In the genomic region with DNA sequence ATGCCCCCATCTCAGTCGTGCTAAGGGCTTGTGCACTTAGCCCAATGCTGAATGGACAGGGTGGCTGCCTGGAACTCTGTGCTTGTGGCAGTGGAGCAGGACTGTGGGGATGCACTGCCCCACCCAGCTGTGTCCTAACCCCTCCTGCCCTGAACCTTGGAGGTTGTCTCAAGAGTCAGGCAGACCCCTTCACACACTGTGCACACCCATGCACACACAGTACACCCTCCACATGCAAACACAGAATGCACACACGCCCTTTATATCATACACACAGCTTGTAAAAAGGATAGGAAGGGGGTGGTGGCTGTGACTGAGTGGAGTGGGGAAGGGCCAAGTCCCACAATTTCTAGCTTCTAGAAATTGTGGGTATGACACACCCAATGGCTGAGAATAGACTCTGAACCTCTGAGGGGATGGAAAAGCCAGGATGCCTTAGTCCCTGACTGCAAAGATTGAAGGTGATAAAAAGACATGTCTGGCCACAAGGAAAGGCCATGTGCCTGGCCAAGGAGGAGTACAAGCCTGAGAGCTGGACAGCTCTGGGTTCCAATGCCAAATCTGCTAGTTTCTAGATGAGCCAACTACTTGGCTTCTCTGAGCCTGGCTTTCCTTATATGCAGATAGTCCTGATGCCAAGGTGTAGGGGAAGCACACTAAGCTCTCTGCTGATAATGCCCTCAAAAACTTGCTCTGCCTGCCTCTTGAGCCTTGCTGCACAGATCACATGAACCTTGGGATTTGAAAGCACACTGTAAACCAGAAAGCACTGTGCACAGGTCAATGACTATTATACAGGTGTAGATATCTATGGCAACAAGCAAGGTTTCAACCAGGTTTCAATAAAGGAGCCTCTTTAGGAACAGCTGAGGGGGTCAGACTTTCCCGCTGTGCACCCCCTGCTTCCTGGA, we compare ENCODE assay signal across 12 cellular contexts. TPM values are rescaled to one million over a fixed set of nuclear protein-coding genes. Genes with fewer than 3 reads are reported as not detected.
DNase-seq lines count a peak whose midpoint lies in the region; ATAC-seq, FAIRE-seq and TF ChIP-seq lines count a peak whose summit lies in the region.
"Had no signal": no experiment of that assay in that cellular context is flagged by ENCODE, and none has a peak within 500 bp of the region (broad histone marks: within the 10 kb centered on the region; RNA-seq: fewer than 3 reads in every experiment).

No MANE protein-coding gene starts in this region.

- TF ChIP-seq CTCF in A549 (IDR thresholded peaks at IDR 0.05) = no peak
- no peak for TF ChIP-seq CTCF in nephron (IDR thresholded peaks at IDR 0.05; ENCODE audit: unreplicated experiment in 3 of 3)
- no peak for TF ChIP-seq CTCF in uterus (IDR thresholded peaks at IDR 0.05)

- FAIRE-seq in A549 (lab: Jason Lieb, UNC) = no peak

- H3K36me3 ChIP-seq in endocrine pancreas (ENCODE audit: control insufficient read depth, insufficient read depth, low read length) (peaks cover 5% of the 10 kb centered on the region), uterus (no peaks in the 10 kb centered on the region)
- H3K36me3 ChIP-seq: adrenal gland had no signal

- H3K27ac ChIP-seq in A549 = peak overlapping the region; percentile 78 to 91
- no peak overlapping the region for H3K27ac ChIP-seq in uterus
- H3K27ac ChIP-seq: adrenal gland had no signal

- no peak for TF ChIP-seq RAD21 in A549 (conservative IDR thresholded peaks at IDR 0.05 in 1 of 2, IDR thresholded peaks at IDR 0.05 in 1 of 2)

- H3K4me1 Mint-ChIP-seq in nephron (peaks cover 19% of the 10 kb centered on the region), immature natural killer cell (no peaks in the 10 kb centered on the region)

- no peak for TF ChIP-seq EP300 in A549 (IDR thresholded peaks at IDR 0.05)

- POLR2A ChIA-PET in A549 (lab: Yijun Ruan, JAX) = interaction anchor here (0.7 to 4.8 kb wide), 11 partner anchors 8 to 118 kb away, joined by 3 to 75 read pairs (median 6); partner anchors contain the start of genes KRT18 and KRT8

- H3K27ac Mint-ChIP-seq in nephron (peak overlapping the region in 2 of 3 experiments; percentile 48 to 72), immature natural killer cell (no peak overlapping the region)
- H3K27ac Mint-ChIP-seq: dendritic cell treated with granulocyte-macrophage colony-stimulating factor and Interleukin-4, amounts not matched to agents 40 ng/mL and 50 ng/mL, for 4 days had no signal

- H3K9me3 ChIP-seq in A549 (no peaks in the 10 kb centered on the region), endocrine pancreas (ENCODE audit: control insufficient read depth, low read length) (no peaks in the 10 kb centered on the region), uterus (no peaks in the 10 kb centered on the region)
- H3K9me3 ChIP-seq: adrenal gland had no signal

- peak; percentile 2; the same call in 1 of the 2 replicates for TF ChIP-seq POLR2A in A549 (IDR thresholded peaks at IDR 0.05; ENCODE audit: low read length)
- TF ChIP-seq POLR2A in uterus (IDR thresholded peaks at IDR 0.05) = no peak

- H3K4me3 Mint-ChIP-seq in nephron = no peak overlapping the region
- no peak overlapping the region for H3K4me3 Mint-ChIP-seq in immature natural killer cell
- H3K4me3 Mint-ChIP-seq: dendritic cell treated with granulocyte-macrophage colony-stimulating factor and Interleukin-4, amounts not matched to agents 40 ng/mL and 50 ng/mL, for 4 days had no signal

- H3K4me3 ChIP-seq in A549 (peak overlapping the region; percentile 7; the same call in 1 of the 3 replicates), endocrine pancreas (ENCODE audit: control insufficient read depth, insufficient read depth, low read length) (no peak overlapping the region), uterus (no peak overlapping the region)
- H3K4me3 ChIP-seq: adrenal gland had no signal

- H3K36me3 Mint-ChIP-seq in nephron (ENCODE audit: low read depth) (peaks cover 21% of the 10 kb centered on the region), immature natural killer cell (no peaks in the 10 kb centered on the region)

- no peak for DNase-seq in A549 (ENCODE audit: low read depth in 1 of 2, low spot score in 1 of 2)
- peak; percentile 76 for DNase-seq in HT-29 (ENCODE audit: low spot score)
- no peak for DNase-seq in uterus
- no peak for DNase-seq in central memory CD4-positive, alpha-beta T cell
- DNase-seq in OCI-M2 (lab: John Stamatoyannopoulos, UW; ENCODE audit: unreplicated experiment) = no peak
- no peak for DNase-seq in immature natural killer cell
- DNase-seq: adrenal gland had no signal

- peak overlapping the region; percentile 11 for H3K9ac ChIP-seq in endocrine pancreas (ENCODE audit: control insufficient read depth, insufficient read depth, low read length)

- intact Hi-C loops in uterus (cut with DNase I; ENCODE audit: low total_unique reads) = no loop called here

- H3K4me1 ChIP-seq in A549 (peaks cover 71% of the 10 kb centered on the region), endocrine pancreas (ENCODE audit: control insufficient read depth, insufficient read depth, low read length) (no peaks in the 10 kb centered on the region), uterus (no peaks in the 10 kb centered on the region)
- H3K4me1 ChIP-seq: adrenal gland had no signal

- CTCF ChIA-PET in A549 (lab: Yijun Ruan, JAX) = interaction anchor here (0.7 to 20.5 kb wide), 18 partner anchors 10 to 97 kb away, joined by 3 to 440 read pairs (median 4); partner anchors contain the start of genes KRT18 and KRT8

- H3K9me3 Mint-ChIP-seq in nephron = no peaks in the 10 kb centered on the region
- no peaks in the 10 kb centered on the region for H3K9me3 Mint-ChIP-seq in immature natural killer cell
- H3K9me3 Mint-ChIP-seq: dendritic cell treated with granulocyte-macrophage colony-stimulating factor and Interleukin-4, amounts not matched to agents 40 ng/mL and 50 ng/mL, for 4 days had no signal

- H3K27me3 ChIP-seq in endocrine pancreas (ENCODE audit: control insufficient read depth, insufficient read depth, low read length) (no peaks in the 10 kb centered on the region), uterus (no peaks in the 10 kb centered on the region)
- H3K27me3 ChIP-seq: adrenal gland had no signal

- H3K4me2 ChIP-seq in A549 = peak overlapping the region; percentile 93

- no peaks in the 10 kb centered on the region for H3K27me3 Mint-ChIP-seq in nephron (ENCODE audit: low read depth)
- H3K27me3 Mint-ChIP-seq in immature natural killer cell (ENCODE audit: low read depth in 3 of 3) = peaks cover 0 to 9% (median 2%) of the 10 kb centered on the region in 3 donors

- 24% methylated on average over 3 of the region's 3 CpGs for WGBS in A549 (ENCODE audit: missing lambda C conversion rate)

- ATAC-seq in A549 = peak; percentile 41 to 58; a peak in 5 of 6 replicates

TF ChIP-seq in A549, 52 proteins besides CTCF, POLR2A, EP300 and RAD21 (continues in another document):
- TF ChIP-seq KDM1A (IDR thresholded peaks at IDR 0.05; ENCODE audit: low read depth) (no peak), MYC (IDR thresholded peaks at IDR 0.05; ENCODE audit: borderline replicate concordance, low read length) (no peak), TFCP2L1 (CRISPR knock-in tag; IDR thresholded peaks at IDR 0.05) (peak; percentile 15; the same call in 1 of the 2 replicates), NR3C1 (IDR thresholded peaks at IDR 0.05) (no peak), EHF (CRISPR knock-in tag; IDR thresholded peaks at IDR 0.05) (no peak), CHD2 (IDR thresholded peaks at IDR 0.05; ENCODE audit: low read length, partially characterized antibody) (no peak), JUN (IDR thresholded peaks at IDR 0.05) (peak; percentile 44 to 72; a peak in 4 of 5 replicates), ZSCAN20 (CRISPR knock-in tag; IDR thresholded peaks at IDR 0.05) (no peak), ESRRA (IDR thresholded peaks at IDR 0.05; ENCODE audit: borderline replicate concordance, low read length) (no peak), HOXB5 (CRISPR knock-in tag; IDR thresholded peaks at IDR 0.05) (no peak)
- TF ChIP-seq, protein P1, sequence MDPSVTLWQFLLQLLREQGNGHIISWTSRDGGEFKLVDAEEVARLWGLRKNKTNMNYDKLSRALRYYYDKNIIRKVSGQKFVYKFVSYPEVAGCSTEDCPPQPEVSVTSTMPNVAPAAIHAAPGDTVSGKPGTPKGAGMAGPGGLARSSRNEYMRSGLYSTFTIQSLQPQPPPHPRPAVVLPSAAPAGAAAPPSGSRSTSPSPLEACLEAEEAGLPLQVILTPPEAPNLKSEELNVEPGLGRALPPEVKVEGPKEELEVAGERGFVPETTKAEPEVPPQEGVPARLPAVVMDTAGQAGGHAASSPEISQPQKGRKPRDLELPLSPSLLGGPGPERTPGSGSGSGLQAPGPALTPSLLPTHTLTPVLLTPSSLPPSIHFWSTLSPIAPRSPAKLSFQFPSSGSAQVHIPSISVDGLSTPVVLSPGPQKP (IDR thresholded peaks at IDR 0.05; ENCODE audit: low read depth, low read length) = no peak

RNA-seq across cellular contexts. Expression of gene KRT8, which starts 8.4 kb away (rescaled TPM):
- polyA plus RNA-seq in A549 (2011; rRNA removed) (1,385 and 2,250 TPM in 2 replicates), A549 (2017; fragmentation: RNase III; extraction: RNeasy Plus Mini Kit Qiagen cat#74134 plus additional on column Dnase treatment) (3,173 to 3,781 TPM (median 3,633 TPM) in 3 replicates), immature natural killer cell (not detected)
- 2,547 and 2,774 TPM in 2 replicates for polyA plus RNA-seq in A549 (2012; cell fraction: cytosol; rRNA removed)
- 3,370 and 4,681 TPM in 2 replicates for polyA plus RNA-seq in A549 (2012; cell fraction: nucleus; rRNA removed)
- polyA minus RNA-seq in A549 (2011; rRNA and poly(A)+ RNA removed) = 2,077 and 2,477 TPM in 2 replicates
- total RNA-seq in HT-29 (2014; rRNA removed; shearing (Covaris generic)) = 5,686 and 5,723 TPM in 2 replicates
- 10 to 100 TPM in 3 of 4 donors, 1 to 10 TPM in 1; 9.1 to 46.2 (median 36.5) TPM for total RNA-seq in uterus
- total RNA-seq: SK-MEL-5 had no signal

RNA-seq across cellular contexts. Expression of gene KRT78, which starts 47.7 kb away (rescaled TPM):
- polyA plus RNA-seq in A549 (2011; rRNA removed) (0.09 TPM in 1 of 2 replicates, not detected in the other), A549 (2017; fragmentation: RNase III; extraction: RNeasy Plus Mini Kit Qiagen cat#74134 plus additional on column Dnase treatment) (0.12 TPM in 2 of 3 replicates, not detected in the other), immature natural killer cell (under 1 TPM in 1 of 3 donors, not detected in 2; 0.28 TPM)
- 0.03 TPM in 2 replicates for polyA plus RNA-seq in A549 (2012; cell fraction: cytosol; rRNA removed)
- polyA plus RNA-seq in A549 (2012; cell fraction: nucleus; rRNA removed) = 0.20 and 0.29 TPM in 2 replicates
- 0.17 TPM in 1 of 2 replicates, not detected in the other for polyA minus RNA-seq in A549 (2011; rRNA and poly(A)+ RNA removed)
- not detected in 2 replicates for total RNA-seq in HT-29 (2014; rRNA removed; shearing (Covaris generic))
- total RNA-seq in uterus = not detected
- total RNA-seq: adrenal gland had no signal
- polyA plus RNA-seq: neural cell had no signal

RNA-seq across cellular contexts. Expression of gene KRT18, which starts 52.5 kb away (rescaled TPM):
- 2,476 and 2,635 TPM in 2 replicates for polyA plus RNA-seq in A549 (2011; rRNA removed)
- 2,127 and 2,527 TPM in 2 replicates for polyA plus RNA-seq in A549 (2012; cell fraction: cytosol; rRNA removed)
- 3,075 and 3,600 TPM in 2 replicates for polyA plus RNA-seq in A549 (2012; cell fraction: nucleus; rRNA removed)
- 2,534 to 2,941 TPM (median 2,752 TPM) in 3 replicates for polyA plus RNA-seq in A549 (2017; fragmentation: RNase III; extraction: RNeasy Plus Mini Kit Qiagen cat#74134 plus additional on column Dnase treatment)
- 2,971 and 3,475 TPM in 2 replicates for polyA minus RNA-seq in A549 (2011; rRNA and poly(A)+ RNA removed)
- 9,796 and 10,041 TPM in 2 replicates for total RNA-seq in HT-29 (2014; rRNA removed; shearing (Covaris generic))
- total RNA-seq in uterus = 10 to 100 TPM in 3 of 4 donors, 1 to 10 TPM in 1; 2.6 to 69.2 (median 17.8) TPM
- polyA plus RNA-seq in immature natural killer cell = under 1 TPM in 1 of 3 donors, not detected in 2; 0.60 TPM

Comparison
In these comparisons a context has a peak if more than half of its experiments do, and no peak if none do; other contexts are left out.
1. H3K27ac ChIP-seq: peak in A549 (2 of 2); none in uterus (0 of 2).
2. H3K27ac Mint-ChIP-seq: peak in nephron (2 of 3); none in immature natural killer cell (0 of 6).
3. RNA of gene KRT8, which starts 8.4 kb away (total RNA-seq): 5,686 to 5,723 TPM in HT-29; 9.1 to 46.2 TPM in uterus; every median in the first group is over 100 times any median in the second.
4. RNA of gene KRT18, which starts 52.5 kb away (total RNA-seq): 9,796 to 10,041 TPM in HT-29; 2.6 to 69.2 TPM in uterus; every median in the first group is over 100 times any median in the second.